8 cellular contexts compared by ENCODE assay signal in genomic region chr12:1907652-1908611, GRCh38. TPM values are rescaled to one million over a fixed set of nuclear protein-coding genes. Genes with fewer than 3 reads are reported as not detected.
DNase-seq lines count a peak whose midpoint lies in the region; ATAC-seq and TF ChIP-seq lines count a peak whose summit lies in the region.

No MANE protein-coding gene starts in this region.

- H3K36me3 ChIP-seq in H7 (replicated peaks; ENCODE audit: control insufficient read depth, insufficient read depth, low read length) (no peaks in the 10 kb centered on the region), left ventricle myocardium inferior (no peaks in the 10 kb centered on the region)

- peak; percentile 39 for ATAC-seq in activated CD8-positive, alpha-beta T cell treated with anti-CD3 and anti-CD28 coated beads, Interleukin-2, amount 10 ng/mL, durations not matched to agents 7 days and 5 days
- ATAC-seq in HG02623 (IDR thresholded peaks at IDR 0.05; ENCODE audit: unreplicated experiment), result no peak

- CTCF ChIA-PET in activated CD8-positive, alpha-beta T cell treated with anti-CD3 and anti-CD28 coated beads, Interleukin-2, amount 10 ng/mL, durations not matched to agents 7 days and 5 days (lab: Charles Lee), result interaction anchor here (0.7 kb wide), 1 partner anchor 8 kb away, joined by 3 read pairs; no protein-coding TSS in a partner anchor

- H3K27ac ChIP-seq in left ventricle myocardium inferior (replicated peaks), result no peak overlapping the region

- peaks cover 2% of the 10 kb centered on the region for H3K4me1 Mint-ChIP-seq in activated CD8-positive, alpha-beta T cell treated with anti-CD3 and anti-CD28 coated beads, Interleukin-2, amount 10 ng/mL, durations not matched to agents 7 days and 5 days (ENCODE audit: low read depth)

- H3K4me1 ChIP-seq in left ventricle myocardium inferior, result peaks cover 8% of the 10 kb centered on the region

- H3K36me3 Mint-ChIP-seq in activated CD8-positive, alpha-beta T cell treated with anti-CD3 and anti-CD28 coated beads, Interleukin-2, amount 10 ng/mL, durations not matched to agents 7 days and 5 days (ENCODE audit: low read depth), result peaks cover 4% of the 10 kb centered on the region

- H3K9me3 Mint-ChIP-seq in activated CD8-positive, alpha-beta T cell treated with anti-CD3 and anti-CD28 coated beads, Interleukin-2, amount 10 ng/mL, durations not matched to agents 7 days and 5 days (ENCODE audit: insufficient read depth), result peaks cover 41% of the 10 kb centered on the region

- H3K4me3 ChIP-seq in H7 (ENCODE audit: insufficient read depth, low read depth, low read length) (no peak overlapping the region), left ventricle myocardium inferior (peak overlapping the region; percentile 42)

- POLR2A ChIA-PET in activated CD8-positive, alpha-beta T cell treated with anti-CD3 and anti-CD28 coated beads, Interleukin-2, amount 10 ng/mL, durations not matched to agents 7 days and 5 days (lab: Charles Lee), result no interaction called here

- H3K4me3 Mint-ChIP-seq in activated CD8-positive, alpha-beta T cell treated with anti-CD3 and anti-CD28 coated beads, Interleukin-2, amount 10 ng/mL, durations not matched to agents 7 days and 5 days, result peak overlapping the region; percentile 34

- no peaks in the 10 kb centered on the region for H3K27me3 ChIP-seq in H7 (ENCODE audit: control insufficient read depth, insufficient read depth, low read length)
- peaks cover 22% of the 10 kb centered on the region for H3K27me3 ChIP-seq in left ventricle myocardium inferior (ENCODE audit: low read depth)

- H3K27me3 Mint-ChIP-seq in activated CD8-positive, alpha-beta T cell treated with anti-CD3 and anti-CD28 coated beads, Interleukin-2, amount 10 ng/mL, durations not matched to agents 7 days and 5 days (ENCODE audit: low read depth), result peaks cover 13% of the 10 kb centered on the region

- peak; percentile 44 for DNase-seq in H7
- peak; percentile 32 for DNase-seq in activated CD8-positive, alpha-beta T cell treated with anti-CD3 and anti-CD28 coated beads, Interleukin-2, amount 10 ng/mL, durations not matched to agents 7 days and 5 days
- DNase-seq in left ventricle myocardium inferior, result no peak
- DNase-seq in stimulated activated CD8-positive, alpha-beta memory T cell treated with anti-CD3 and anti-CD28 coated beads, Interleukin-15, amount 100 ng/mL, for 1 hour (ENCODE audit: low read depth), result peak; percentile 8
- no peak for DNase-seq in SHP77 treated with DMSO at 0.1 percent for 48 hours (lab: John Stamatoyannopoulos, UW)
- no peak for DNase-seq in NOMO-1 (lab: John Stamatoyannopoulos, UW; ENCODE audit: unreplicated experiment in 2 of 2)
- no peak for DNase-seq in hippocampal formation (lab: John Stamatoyannopoulos, UW)

- peaks cover 40% of the 10 kb centered on the region for H3K9me3 ChIP-seq in left ventricle myocardium inferior (replicated peaks)

- intact Hi-C loops in left ventricle myocardium inferior (cut with micrococcal nuclease), result no loop called here

- no peak for TF ChIP-seq CTCF in left ventricle myocardium inferior (IDR thresholded peaks at IDR 0.05; ENCODE audit: borderline replicate concordance)

- H3K27ac Mint-ChIP-seq in activated CD8-positive, alpha-beta T cell treated with anti-CD3 and anti-CD28 coated beads, Interleukin-2, amount 10 ng/mL, durations not matched to agents 7 days and 5 days, result no peak overlapping the region

RNA-seq across cellular contexts. Expression of gene CACNA2D4, which starts 10.5 kb away (rescaled TPM):
- total RNA-seq in H7 (2014; rRNA removed; shearing (Covaris generic)), result 0.03 and 0.22 TPM in 2 replicates
- total RNA-seq in activated CD8-positive, alpha-beta T cell treated with anti-CD3 and anti-CD28 coated beads, Interleukin-2, amount 10 ng/mL, durations not matched to agents 7 days and 5 days, result 1 to 10 TPM; 6.8 to 7.0 TPM
- total RNA-seq in left ventricle myocardium inferior, result 1.2 TPM

Comparison
In these comparisons a context has a peak if more than half of its experiments do, and no peak if none do; other contexts are left out.
1. DNase-seq: peak in H7 (single experiment), activated CD8-positive, alpha-beta T cell treated with anti-CD3 and anti-CD28 coated beads, Interleukin-2, amount 10 ng/mL, durations not matched to agents 7 days and 5 days (single experiment) and stimulated activated CD8-positive, alpha-beta memory T cell treated with anti-CD3 and anti-CD28 coated beads, Interleukin-15, amount 100 ng/mL, for 1 hour (single experiment); none in left ventricle myocardium inferior (single experiment), SHP77 treated with DMSO at 0.1 percent for 48 hours (single experiment), NOMO-1 (0 of 2) and hippocampal formation (0 of 2).